ENCODE assay signal across 26 cellular contexts in the genomic region with DNA sequence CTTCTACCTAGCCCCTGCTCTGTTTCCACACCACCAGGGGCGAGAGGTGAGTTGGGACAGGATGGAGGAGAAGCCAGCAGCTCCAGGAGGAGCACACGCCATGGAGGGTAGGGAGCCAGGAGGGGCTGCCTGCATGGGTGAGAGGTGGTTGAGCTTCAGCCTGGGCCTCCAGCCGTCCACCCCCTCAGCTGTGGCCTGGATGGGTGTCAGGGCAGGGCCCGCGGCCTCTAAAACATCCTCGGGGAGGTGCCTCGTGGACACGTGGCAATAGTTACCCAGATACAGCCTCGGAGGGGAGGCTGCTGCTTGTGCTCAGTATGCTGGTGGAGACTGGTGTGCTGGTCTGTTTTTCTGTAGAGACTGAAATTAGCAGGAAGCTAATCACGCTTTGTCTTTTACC.
DNase-seq lines count a peak whose midpoint lies in the region; ATAC-seq, FAIRE-seq and TF ChIP-seq lines count a peak whose summit lies in the region.
"Had no signal": no experiment of that assay in that cellular context is flagged by ENCODE, and none has a peak within 500 bp of the region (broad histone marks: within the 10 kb centered on the region; RNA-seq: fewer than 3 reads in every experiment).

No MANE protein-coding gene starts in this region.

- no peak overlapping the region for H3K4me3 Mint-ChIP-seq in neural progenitor cell
- H3K4me3 Mint-ChIP-seq: CD14-positive monocyte; CD4-positive, alpha-beta T cell; CD8-positive, alpha-beta memory T cell; HFFc6 had no signal

- intact Hi-C loops in HepG2 (cut with micrococcal nuclease; ENCODE audit: unreplicated experiment) (no loop called here), right lobe of liver (cut with DNase I) (no loop called here), left cardiac atrium (cut with DNase I) (no loop called here)

- no peak for FAIRE-seq in HepG2 (lab: Jason Lieb, UNC)
- FAIRE-seq: A549, D721Med, GM12891, H54 had no signal

- H3K36me3 ChIP-seq in HepG2 (replicated peaks in 1 of 2; ENCODE audit: control insufficient read depth in 1 of 2, insufficient read depth in 2 of 2, low read length in 2 of 2) (no peaks in the 10 kb centered on the region), right lobe of liver (no peaks in the 10 kb centered on the region), endocrine pancreas (ENCODE audit: control insufficient read depth, insufficient read depth, low read length) (no peaks in the 10 kb centered on the region), neural progenitor cell (no peaks in the 10 kb centered on the region)
- H3K36me3 ChIP-seq: BE2C; BLaER1 treated with 17β-estradiol and CSF1 and Interleukin-3, amounts not matched to agents 10 nM and 100 nM; HAP-1 had no signal

- H2AFZ ChIP-seq in HepG2 (ENCODE audit: low read length) (no peak overlapping the region), neural progenitor cell (replicated peaks) (no peak overlapping the region)
- H2AFZ ChIP-seq: GM23248 had no signal

- H3K27me3 ChIP-seq in HepG2 (ENCODE audit: control insufficient read depth in 1 of 2, insufficient read depth in 2 of 2, low read length in 2 of 2): no peaks in the 10 kb centered on the region
- H3K27me3 ChIP-seq in right lobe of liver: no peaks in the 10 kb centered on the region
- no peaks in the 10 kb centered on the region for H3K27me3 ChIP-seq in endocrine pancreas (ENCODE audit: control insufficient read depth, insufficient read depth, low read length)
- no peaks in the 10 kb centered on the region for H3K27me3 ChIP-seq in neural progenitor cell
- H3K27me3 ChIP-seq: BE2C had no signal

- no peak for DNase-seq in HepG2 (ENCODE audit: low spot score)
- no peak for DNase-seq in right lobe of liver
- no peak for DNase-seq in neural progenitor cell (ENCODE audit: low spot score)
- DNase-seq in GOT3 (lab: John Stamatoyannopoulos, UW): no peak
- DNase-seq in left cardiac atrium: no peak
- DNase-seq in GM10248 (ENCODE audit: extremely low spot score): no peak
- DNase-seq: 8988T; ACHN; AML-193; BE2C; CD4-positive, alpha-beta T cell; CD8-positive, alpha-beta memory T cell; DMS 273 treated with DMSO at 0.1 percent for 48 hours; DMS79; EL; GDM1; GM23248; HFFc6 had no signal

- in situ Hi-C loops in HepG2 (cut with HindIII; ENCODE audit: extremely low pct_ligation_motif_present, low pct_unique_long_range_greater_than_20kb): no loop called here

- H3K9ac ChIP-seq in HepG2 (ENCODE audit: insufficient read depth, low read depth, low read length) (no peak overlapping the region), endocrine pancreas (ENCODE audit: control insufficient read depth, insufficient read depth, low read length) (peak overlapping the region; percentile 10), neural progenitor cell (no peak overlapping the region)
- H3K9ac ChIP-seq: BLaER1 treated with 17β-estradiol and CSF1 and Interleukin-3, amounts not matched to agents 10 nM and 100 nM; GM23248 had no signal

- CTCF ChIA-PET in HepG2 (lab: Yijun Ruan, JAX; ENCODE audit: low intra/inter-chr PET ratio, low total read pairs): no interaction called here
- CTCF ChIA-PET in GM10248 (lab: Yijun Ruan, JAX): interaction anchor here (0.8 to 1.2 kb wide), 2 partner anchors 13 to 145 kb away, joined by 3 read pairs; no protein-coding TSS in a partner anchor

- no peaks in the 10 kb centered on the region for H3K79me2 ChIP-seq in HepG2 (ENCODE audit: insufficient read depth, low read length)
- no peaks in the 10 kb centered on the region for H3K79me2 ChIP-seq in neural progenitor cell (ENCODE audit: low read depth)

- TF ChIP-seq RAD21 in HepG2 (CRISPR knock-in tag; IDR thresholded peaks at IDR 0.05): no peak

- POLR2A ChIA-PET in HepG2 (lab: Yijun Ruan, JAX) (interaction anchor here (0.6 kb wide), 1 partner anchor 86 kb away, joined by 3 read pairs; no protein-coding TSS in a partner anchor), GM10248 (lab: Yijun Ruan, JAX) (no interaction called here)

- 74% methylated on average over 3 of the region's 10 CpGs for WGBS in HepG2 (ENCODE audit: low lambda C conversion rate)
- WGBS in right lobe of liver (ENCODE audit: insufficient coverage, low coverage, low lambda C conversion rate, missing lambda C conversion rate): no CpG with 5 or more reads among the region's 10 CpGs

- H3K4me1 ChIP-seq in HepG2 (ENCODE audit: insufficient read depth, low read length) (peaks cover 18% of the 10 kb centered on the region), right lobe of liver (no peaks in the 10 kb centered on the region), endocrine pancreas (ENCODE audit: control insufficient read depth, insufficient read depth, low read length) (no peaks in the 10 kb centered on the region), neural progenitor cell (peaks cover 23% of the 10 kb centered on the region)
- H3K4me1 ChIP-seq: HAP-1 had no signal

- H3K27me3 Mint-ChIP-seq in neural progenitor cell (ENCODE audit: insufficient read depth, low read depth): peaks cover 12% of the 10 kb centered on the region
- H3K27me3 Mint-ChIP-seq: CD4-positive, alpha-beta T cell had no signal

- no peak for TF ChIP-seq EP300 in HepG2 (IDR thresholded peaks at IDR 0.05; ENCODE audit: low read depth in 2 of 2, low read length in 2 of 2)
- no peak for TF ChIP-seq EP300 in HepG2 (CRISPR knock-in tag; IDR thresholded peaks at IDR 0.05; ENCODE audit: borderline replicate concordance)

- ATAC-seq in HepG2: no peak
- ATAC-seq in right lobe of liver: no peak
- no peak for ATAC-seq in left cardiac atrium
- ATAC-seq: A549 had no signal

- H3K36me3 Mint-ChIP-seq in neural progenitor cell: no peaks in the 10 kb centered on the region
- H3K36me3 Mint-ChIP-seq: CD14-positive monocyte; CD8-positive, alpha-beta memory T cell had no signal

- H3K9me3 Mint-ChIP-seq in neural progenitor cell: no peaks in the 10 kb centered on the region
- H3K9me3 Mint-ChIP-seq: CD14-positive monocyte; CD4-positive, alpha-beta T cell; CD8-positive, alpha-beta memory T cell; HFFc6 had no signal

- H3K27ac ChIP-seq in HepG2 (ENCODE audit: extremely low read length, insufficient read depth, low read length) (no peak overlapping the region), right lobe of liver (no peak overlapping the region), neural progenitor cell (no peak overlapping the region)
- H3K27ac ChIP-seq: BLaER1 treated with 17β-estradiol and CSF1 and Interleukin-3, amounts not matched to agents 10 nM and 100 nM; GM23248 had no signal

- no peaks in the 10 kb centered on the region for H3K9me3 ChIP-seq in HepG2 (ENCODE audit: low read length)
- no peaks in the 10 kb centered on the region for H3K9me3 ChIP-seq in right lobe of liver
- H3K9me3 ChIP-seq in endocrine pancreas (ENCODE audit: control insufficient read depth, low read length): no peaks in the 10 kb centered on the region
- H3K9me3 ChIP-seq in neural progenitor cell (ENCODE audit: low read depth): no peaks in the 10 kb centered on the region
- H3K9me3 ChIP-seq: A549; BE2C; BLaER1 treated with 17β-estradiol and CSF1 and Interleukin-3, amounts not matched to agents 10 nM and 100 nM; HAP-1 had no signal

- peaks cover 3% of the 10 kb centered on the region for H3F3A ChIP-seq in neural progenitor cell (ENCODE audit: low read depth)

- H4K20me1 ChIP-seq in HepG2 (ENCODE audit: insufficient read depth, low read length) (no peaks in the 10 kb centered on the region), neural progenitor cell (ENCODE audit: low read depth) (no peaks in the 10 kb centered on the region)

- TF ChIP-seq POLR2A in HepG2 (IDR thresholded peaks at IDR 0.05; ENCODE audit: insufficient read depth in 1 of 2, low read depth in 2 of 2, low read length in 2 of 2): no peak
- TF ChIP-seq POLR2A in right lobe of liver (IDR thresholded peaks at IDR 0.05): no peak

- H3K4me3 ChIP-seq in HepG2 (replicated peaks in 1 of 3; ENCODE audit: insufficient read depth in 1 of 3, low read depth in 2 of 3, low read length in 3 of 3) (no peak overlapping the region), right lobe of liver (no peak overlapping the region), endocrine pancreas (ENCODE audit: control insufficient read depth, insufficient read depth, low read length) (no peak overlapping the region), neural progenitor cell (no peak overlapping the region)
- H3K4me3 ChIP-seq: A549; BLaER1 treated with 17β-estradiol and CSF1 and Interleukin-3, amounts not matched to agents 10 nM and 100 nM; GM23248; HAP-1 had no signal

- H3K4me1 Mint-ChIP-seq in neural progenitor cell: peaks cover 71% of the 10 kb centered on the region
- H3K4me1 Mint-ChIP-seq: CD14-positive monocyte; CD8-positive, alpha-beta memory T cell had no signal

- no peak for TF ChIP-seq CTCF in HepG2 (CRISPR knock-in tag; IDR thresholded peaks at IDR 0.05)
- no peak for TF ChIP-seq CTCF in right lobe of liver (IDR thresholded peaks at IDR 0.05)
- TF ChIP-seq CTCF in neural progenitor cell (IDR thresholded peaks at IDR 0.05): no peak
- no peak for TF ChIP-seq CTCF in GM10248 (IDR thresholded peaks at IDR 0.05; ENCODE audit: control extremely low read depth, extremely low read depth, low read depth, missing control alignments)

- H3K4me2 ChIP-seq in HepG2 (ENCODE audit: low read depth, low read length): no peak overlapping the region
- no peak overlapping the region for H3K4me2 ChIP-seq in neural progenitor cell
- H3K4me2 ChIP-seq: A549 had no signal

- peak overlapping the region; percentile 78 for H3K27ac Mint-ChIP-seq in neural progenitor cell
- H3K27ac Mint-ChIP-seq: CD4-positive, alpha-beta T cell; CD8-positive, alpha-beta memory T cell; HFFc6 had no signal

- no TSS peak for BruUV-seq in HepG2 (replicated peaks; lab: Mats Ljungman, UMichigan)
